In genomic region chr12:104958009-104958945, GRCh38 we compare ENCODE assay signal across 8 cellular contexts.
DNase-seq lines count a peak whose midpoint lies in the region; ATAC-seq and TF ChIP-seq lines count a peak whose summit lies in the region.

Gene SLC41A2 (minus strand): TSS chr12:104958290. CDS start chr12:104928527, 29,763 bp downstream.

- DNase-seq in NCI-H1694 (lab: John Stamatoyannopoulos, UW) = peak; percentile 24
- peak; percentile 93 to 96 for DNase-seq in cardiac fibroblast (ENCODE audit: low read depth in 2 of 2)
- peak; percentile 61 for DNase-seq in inferior parietal cortex (ENCODE audit: extremely low spot score)
- peak; percentile 59 to 66 for DNase-seq in stimulated activated CD4-positive, alpha-beta T cell treated with anti-CD3 and anti-CD28 coated beads, Interleukin-12 subunit alpha, Interleukin-12 subunit beta, amount 100 ng/mL, for 24 hours (ENCODE audit: low read depth in 2 of 2)

- TF ChIP-seq CTCF in 22Rv1 (IDR thresholded peaks at IDR 0.05) (peak; percentile 87), WI38 (IDR thresholded peaks at IDR 0.05; ENCODE audit: low read depth, low read length) (no peak), cardiac fibroblast (IDR thresholded peaks at IDR 0.05; ENCODE audit: low read depth, low read length) (no peak)

- H3K4me3 ChIP-seq in WI38 (ENCODE audit: low read depth, low read length) = peak within 1 kb of the TSS; percentile 75
- peak within 1 kb of the TSS; percentile 81 to 93 for H3K4me3 ChIP-seq in cardiac fibroblast (replicated peaks in 1 of 2; ENCODE audit: low read depth in 2 of 2, low read length in 2 of 2)

- H3K27ac ChIP-seq in 22Rv1 = peak within 1 kb of the TSS; percentile 41

- ATAC-seq in GM18498 (IDR thresholded peaks at IDR 0.05; ENCODE audit: unreplicated experiment) (peak; percentile 82), HG02884 (IDR thresholded peaks at IDR 0.05; ENCODE audit: unreplicated experiment) (peak; percentile 58)

Comparison
In these comparisons a context has a peak if more than half of its experiments do, and no peak if none do; other contexts are left out.
1. Peak in every context shown above with its lines: DNase-seq, ATAC-seq, H3K4me3 ChIP-seq and H3K27ac ChIP-seq.
2. DNase-seq: peak in every context shown above with its lines; median percentile 94 in cardiac fibroblast; 62 in stimulated activated CD4-positive, alpha-beta T cell treated with anti-CD3 and anti-CD28 coated beads, Interleukin-12 subunit alpha, Interleukin-12 subunit beta, amount 100 ng/mL, for 24 hours; 61 in inferior parietal cortex; 24 in NCI-H1694.